Comparison of ENCODE assay signal across 20 cellular contexts in the genomic region with DNA sequence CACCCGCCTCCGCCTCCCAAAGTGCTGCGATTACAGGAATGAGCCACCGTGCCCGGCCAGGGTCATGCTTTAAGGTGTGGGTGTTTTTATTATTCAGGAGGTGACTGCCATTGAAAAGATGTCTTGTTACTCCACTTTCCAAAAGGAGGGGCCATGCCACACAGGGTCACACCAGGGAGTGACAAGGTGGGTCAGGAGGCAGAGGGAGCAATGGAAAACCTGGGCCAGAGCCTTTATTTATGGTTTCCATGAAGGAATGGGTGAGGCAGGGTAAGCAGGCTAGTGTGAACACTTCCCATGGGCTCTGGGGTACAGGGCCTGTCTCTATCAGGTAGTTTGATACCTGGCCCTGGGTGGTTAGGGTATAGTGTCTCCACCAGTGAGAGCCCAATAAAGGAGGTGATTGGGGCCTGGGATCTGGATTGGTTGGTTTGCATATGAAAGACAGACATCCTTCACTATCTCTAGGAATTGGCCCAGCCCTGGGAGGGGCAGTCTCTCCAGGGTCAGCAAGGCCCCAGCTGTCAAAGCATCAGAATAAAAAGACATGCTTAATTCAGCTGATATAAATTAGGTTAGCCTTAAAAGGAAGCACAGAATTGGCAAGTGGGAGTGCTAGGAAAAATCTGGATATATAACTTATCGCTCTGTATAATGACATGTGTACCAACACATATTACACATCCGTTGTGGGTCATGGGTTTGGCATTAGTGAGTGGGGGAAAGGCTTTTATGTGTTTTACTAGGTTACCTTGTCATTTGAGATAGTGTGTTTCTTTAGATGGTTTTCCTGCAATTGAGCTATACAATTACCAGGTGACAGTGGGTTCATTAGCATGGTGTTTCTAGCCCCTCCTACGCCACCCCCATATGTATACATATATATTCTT. TPM values are rescaled to one million over a fixed set of nuclear protein-coding genes. Genes with fewer than 3 reads are reported as not detected.
DNase-seq lines count a peak whose midpoint lies in the region; ATAC-seq and TF ChIP-seq lines count a peak whose summit lies in the region.
"Had no signal": no experiment of that assay in that cellular context is flagged by ENCODE, and none has a peak within 500 bp of the region (broad histone marks: within the 10 kb centered on the region; RNA-seq: fewer than 3 reads in every experiment).

No MANE protein-coding gene starts in this region.

- H3K4me3 Mint-ChIP-seq in stimulated activated effector memory CD8-positive, alpha-beta T cell treated with anti-CD3 and anti-CD28 coated beads, Interleukin-12 subunit alpha, Interleukin-12 subunit beta, amount 100 ng/mL, for 72 hours: no peak overlapping the region
- H3K4me3 Mint-ChIP-seq: CD4-positive, alpha-beta T cell had no signal

- no peaks in the 10 kb centered on the region for H3K4me1 Mint-ChIP-seq in stimulated activated effector memory CD8-positive, alpha-beta T cell treated with anti-CD3 and anti-CD28 coated beads, Interleukin-12 subunit alpha, Interleukin-12 subunit beta, amount 100 ng/mL, for 72 hours

- DNase-seq in H7 (peak; percentile 47), iPS DF 19.7 (ENCODE audit: low read depth, low spot score) (peak; percentile 23)
- no peak for DNase-seq in stimulated activated effector memory CD8-positive, alpha-beta T cell treated with anti-CD3 and anti-CD28 coated beads, Interleukin-12 subunit alpha, Interleukin-12 subunit beta, amount 100 ng/mL, for 72 hours (ENCODE audit: low spot score in 2 of 2)
- DNase-seq: CD4-positive, alpha-beta T cell; COR-L47; DND-41; HCEC 1CT; KG1; NCI-H1092 treated with DMSO at 0.1 percent for 48 hours; NCI-H1436 treated with DMSO at 0.1 percent for 48 hours; NCI-H1930; NCI-H2227 treated with DMSO at 0.1 percent for 48 hours; NCI-H510A; NCI-H748 treated with DMSO at 0.1 percent for 48 hours had no signal

- H3K4me3 ChIP-seq in H7 (ENCODE audit: insufficient read depth, low read depth, low read length): no peak overlapping the region
- H3K4me3 ChIP-seq: SJSA1 had no signal

- no peak for TF ChIP-seq CTCF in VCaP (conservative IDR thresholded peaks at IDR 0.05)

- peak; percentile 29 for ATAC-seq in stimulated activated effector memory CD8-positive, alpha-beta T cell treated with anti-CD3 and anti-CD28 coated beads, Interleukin-12 subunit alpha, Interleukin-12 subunit beta, amount 100 ng/mL, for 72 hours
- ATAC-seq in GM19351 (IDR thresholded peaks at IDR 0.05; ENCODE audit: unreplicated experiment) (no peak), GM21576 (IDR thresholded peaks at IDR 0.05; ENCODE audit: unreplicated experiment) (no peak), GM19463 (IDR thresholded peaks at IDR 0.05; ENCODE audit: unreplicated experiment) (no peak)

- H3K9me3 Mint-ChIP-seq in stimulated activated effector memory CD8-positive, alpha-beta T cell treated with anti-CD3 and anti-CD28 coated beads, Interleukin-12 subunit alpha, Interleukin-12 subunit beta, amount 100 ng/mL, for 72 hours: no peaks in the 10 kb centered on the region
- H3K9me3 Mint-ChIP-seq: CD4-positive, alpha-beta T cell had no signal

- no peak overlapping the region for H3K27ac Mint-ChIP-seq in stimulated activated effector memory CD8-positive, alpha-beta T cell treated with anti-CD3 and anti-CD28 coated beads, Interleukin-12 subunit alpha, Interleukin-12 subunit beta, amount 100 ng/mL, for 72 hours
- H3K27ac Mint-ChIP-seq: CD4-positive, alpha-beta T cell had no signal

- peak overlapping the region; percentile 90 for H3K27ac ChIP-seq in VCaP
- H3K27ac ChIP-seq: SJSA1 had no signal

- H3K36me3 ChIP-seq in H7 (replicated peaks; ENCODE audit: control insufficient read depth, insufficient read depth, low read length): no peaks in the 10 kb centered on the region
- H3K36me3 ChIP-seq: SJSA1 had no signal

- no peaks in the 10 kb centered on the region for H3K27me3 ChIP-seq in H7 (ENCODE audit: control insufficient read depth, insufficient read depth, low read length)
- H3K27me3 ChIP-seq: SJSA1 had no signal

- H3K36me3 Mint-ChIP-seq in stimulated activated effector memory CD8-positive, alpha-beta T cell treated with anti-CD3 and anti-CD28 coated beads, Interleukin-12 subunit alpha, Interleukin-12 subunit beta, amount 100 ng/mL, for 72 hours: no peaks in the 10 kb centered on the region

RNA-seq across cellular contexts. Expression of a gene that starts 18.6 kb away (rescaled TPM):
- total RNA-seq in H7 (2014; rRNA removed; shearing (Covaris generic)): 7.1 and 8.1 TPM in 2 replicates
- total RNA-seq: HT1080 had no signal

Comparison
In these comparisons a context has a peak if more than half of its experiments do, and no peak if none do; other contexts are left out.
1. DNase-seq: peak in H7 (single experiment) and iPS DF 19.7 (single experiment); none in stimulated activated effector memory CD8-positive, alpha-beta T cell treated with anti-CD3 and anti-CD28 coated beads, Interleukin-12 subunit alpha, Interleukin-12 subunit beta, amount 100 ng/mL, for 72 hours (0 of 2).